ENCODE assay signal across 8 cellular contexts in genomic region chr6:16762265-16762546, GRCh38. TPM values are rescaled to one million over a fixed set of nuclear protein-coding genes. Genes with fewer than 3 reads are reported as not detected.
DNase-seq lines count a peak whose midpoint lies in the region; ATAC-seq and TF ChIP-seq lines count a peak whose summit lies in the region.

No MANE protein-coding gene starts in this region.

- no peaks in the 10 kb centered on the region for H3K27me3 ChIP-seq in CD8-positive, alpha-beta memory T cell (ENCODE audit: insufficient read depth, low read length, poor library complexity, severe bottlenecking)

- CTCF ChIA-PET in CD8-positive, alpha-beta memory T cell (lab: Charles Lee) = interaction anchor here (0.7 to 5.5 kb wide), 27 partner anchors 10 to 443 kb away, joined by 3 to 49 read pairs (median 5); no protein-coding TSS in a partner anchor

- H3K9me3 Mint-ChIP-seq in CD8-positive, alpha-beta memory T cell = peaks cover 0 to 2% (median 0%) of the 10 kb centered on the region in 5 donors
- H3K9me3 Mint-ChIP-seq in chondrocyte (ENCODE audit: low read depth) (no peaks in the 10 kb centered on the region), naive B cell (no peaks in the 10 kb centered on the region)

- TF ChIP-seq CTCF in chondrocyte (IDR thresholded peaks at IDR 0.05) = no peak

- H3K36me3 Mint-ChIP-seq in CD8-positive, alpha-beta memory T cell = peaks cover 0 to 32% (median 1%) of the 10 kb centered on the region in 3 donors
- H3K36me3 Mint-ChIP-seq in chondrocyte (ENCODE audit: low read depth) (no peaks in the 10 kb centered on the region), naive B cell (peaks cover 0 to 8% of the 10 kb centered on the region in 2 donors)

- H3K27me3 Mint-ChIP-seq in CD8-positive, alpha-beta memory T cell = peaks cover 0 to 4% of the 10 kb centered on the region in 2 donors
- H3K27me3 Mint-ChIP-seq in chondrocyte (ENCODE audit: low read depth) (no peaks in the 10 kb centered on the region), naive B cell (peaks cover 20 to 24% (median 22%) of the 10 kb centered on the region in 3 donors)

- no peaks in the 10 kb centered on the region for H3K36me3 ChIP-seq in CD8-positive, alpha-beta memory T cell (ENCODE audit: insufficient read depth, low read length)

- no peaks in the 10 kb centered on the region for H3K9me3 ChIP-seq in CD8-positive, alpha-beta memory T cell (ENCODE audit: low read length)

- peaks cover 54 to 69% (median 66%) of the 10 kb centered on the region in 3 donors for H3K4me1 Mint-ChIP-seq in CD8-positive, alpha-beta memory T cell
- H3K4me1 Mint-ChIP-seq in chondrocyte (ENCODE audit: low read depth) (peaks cover 64% of the 10 kb centered on the region), naive B cell (peaks cover 18 to 31% (median 30%) of the 10 kb centered on the region in 3 donors)

- peak overlapping the region; percentile 97 to 100 (median 99) for H3K27ac Mint-ChIP-seq in CD8-positive, alpha-beta memory T cell
- H3K27ac Mint-ChIP-seq in chondrocyte (ENCODE audit: unreplicated experiment) = peak overlapping the region; percentile 98
- H3K27ac Mint-ChIP-seq in naive B cell = peak overlapping the region; percentile 21 to 96 (median 90)

- POLR2A ChIA-PET in CD8-positive, alpha-beta memory T cell (lab: Charles Lee) = interaction anchor here (0.7 to 2.3 kb wide), 13 partner anchors 17 to 634 kb away, joined by 3 to 19 read pairs (median 8); partner anchors contain the start of gene MYLIP

- H3K27ac ChIP-seq in CD8-positive, alpha-beta memory T cell (ENCODE audit: low read depth, low read length) = peak overlapping the region; percentile 98

- ATAC-seq in GM21447 (IDR thresholded peaks at IDR 0.05; ENCODE audit: unreplicated experiment) (peak; percentile 8), naive B cell (ENCODE audit: low read depth in 2 of 2) (peak; percentile 22 to 24), HG02588 (IDR thresholded peaks at IDR 0.05; ENCODE audit: unreplicated experiment) (no peak)

- H3K4me3 ChIP-seq in CD8-positive, alpha-beta memory T cell (ENCODE audit: low read length) = peak overlapping the region; percentile 74

- peaks cover 43% of the 10 kb centered on the region for H3K4me1 ChIP-seq in CD8-positive, alpha-beta memory T cell (ENCODE audit: insufficient read depth, low read length)

- no peak for DNase-seq in CD8-positive, alpha-beta memory T cell
- DNase-seq in NCI-H146 treated with DMSO at 0.1 percent for 48 hours (lab: John Stamatoyannopoulos, UW; ENCODE audit: unreplicated experiment) (peak; percentile 19), chondrocyte (ENCODE audit: low spot score) (no peak), naive B cell (no peak), mesenteric fat pad (ENCODE audit: low spot score) (no peak), NCI-H345 treated with DMSO at 0.1 percent for 48 hours (lab: John Stamatoyannopoulos, UW; ENCODE audit: unreplicated experiment) (no peak)

- H3K4me3 Mint-ChIP-seq in CD8-positive, alpha-beta memory T cell = peak overlapping the region; percentile 92 to 100 (median 98)
- H3K4me3 Mint-ChIP-seq in chondrocyte (ENCODE audit: unreplicated experiment) (peak overlapping the region; percentile 89), naive B cell (peak overlapping the region; percentile 89 to 97 (median 93))

RNA-seq across cellular contexts. Expression of gene ATXN1, which starts 0.9 kb away (rescaled TPM):
- 100 to 1,000 TPM; 111 to 114 TPM for total RNA-seq in CD8-positive, alpha-beta memory T cell
- 20.0 TPM for polyA plus RNA-seq in CD8-positive, alpha-beta memory T cell
- total RNA-seq in chondrocyte (59.6 to 65.0 TPM (median 64.5 TPM) in 3 replicates), mesenteric fat pad (36.0 TPM)
- polyA plus RNA-seq in naive B cell (ENCODE audit: low read depth in 6 of 6) = 1 to 10 TPM in 1 of 6 donors, under 1 TPM in 4, not detected in 1; 0.14 to 1.2 (median 0.60) TPM
